Comparison of ENCODE assay signal across 8 cellular contexts in genomic region chr1:151254217-151255213, GRCh38. TPM values are rescaled to one million over a fixed set of nuclear protein-coding genes. Genes with fewer than 3 reads are reported as not detected.
DNase-seq lines count a peak whose midpoint lies in the region; ATAC-seq and TF ChIP-seq lines count a peak whose summit lies in the region.

Gene PSMD4 (plus strand): TSS chr1:151254734. CDS start chr1:151254783, 49 bp downstream.

- H3K4me1 Mint-ChIP-seq in WTC11, result peaks cover 9% of the 10 kb centered on the region
- H3K4me1 Mint-ChIP-seq in immature natural killer cell, result peaks cover 30 to 47% of the 10 kb centered on the region in 2 donors

- H3K4me3 Mint-ChIP-seq in WTC11 (peak within 1 kb of the TSS; percentile 89), immature natural killer cell (peak within 1 kb of the TSS; percentile 91 to 99 (median 95))

- TF ChIP-seq CTCF in AG04449 (IDR thresholded peaks at IDR 0.05; ENCODE audit: insufficient read depth, low read length, missing control alignments) (peak; percentile 7), WTC11 (IDR thresholded peaks at IDR 0.05) (no peak), cardiac fibroblast (IDR thresholded peaks at IDR 0.05; ENCODE audit: low read depth, low read length) (no peak)

- H3K27me3 Mint-ChIP-seq in WTC11 (ENCODE audit: low read depth), result no peaks in the 10 kb centered on the region; the same call in 1 of the 2 replicates
- H3K27me3 Mint-ChIP-seq in immature natural killer cell (ENCODE audit: low read depth in 3 of 3), result peaks cover 3 to 14% (median 7%) of the 10 kb centered on the region in 3 donors

- H3K36me3 Mint-ChIP-seq in WTC11 (peaks cover 2% of the 10 kb centered on the region), immature natural killer cell (peaks cover 0 to 2% (median 1%) of the 10 kb centered on the region in 3 donors)

- peak; percentile 81 for DNase-seq in AG04449 (ENCODE audit: low read depth, low spot score)
- peak; percentile 92 for DNase-seq in NCI-H226
- peak; percentile 92 for DNase-seq in WTC11 (ENCODE audit: low spot score)
- peak; percentile 98 to 99 for DNase-seq in cardiac fibroblast (ENCODE audit: low read depth in 2 of 2)
- DNase-seq in immature natural killer cell, result peak; percentile 93 to 94 (median 93)
- DNase-seq in smooth muscle cell of the brain vasculature (ENCODE audit: low read depth, low spot score), result peak; percentile 92

- ATAC-seq in GM18907 (IDR thresholded peaks at IDR 0.05; ENCODE audit: unreplicated experiment), result peak; percentile 90
- ATAC-seq in HG03159 (IDR thresholded peaks at IDR 0.05; ENCODE audit: unreplicated experiment), result peak; percentile 92
- peak; percentile 89 for ATAC-seq in WTC11

- POLR2A ChIA-PET in AG04449 (lab: Yijun Ruan, JAX), result interaction anchor here (0.7 to 1.1 kb wide), 3 partner anchors 14 to 65 kb away, joined by 4 to 6 read pairs (median 5); partner anchors contain the start of genes VPS72 and ZNF687
- POLR2A ChIA-PET in WTC11 (lab: Charles Lee), result interaction anchor here (0.6 to 1.6 kb wide), 3 partner anchors 23 to 27 kb away, joined by 3 to 9 read pairs (median 4); partner anchors contain the start of gene ZNF687

- peak within 1 kb of the TSS; percentile 80 for H3K4me3 ChIP-seq in AG04449 (ENCODE audit: low read depth, low read length)
- peak within 1 kb of the TSS; percentile 79 to 84 for H3K4me3 ChIP-seq in cardiac fibroblast (replicated peaks in 1 of 2; ENCODE audit: low read depth in 2 of 2, low read length in 2 of 2)

- H3K9me3 Mint-ChIP-seq in WTC11, result no peaks in the 10 kb centered on the region
- no peaks in the 10 kb centered on the region for H3K9me3 Mint-ChIP-seq in immature natural killer cell

- H3K27ac Mint-ChIP-seq in WTC11 (peak within 1 kb of the TSS; percentile 88), immature natural killer cell (peak within 1 kb of the TSS; percentile 90 to 96 (median 96))

- CTCF ChIA-PET in AG04449 (lab: Yijun Ruan, JAX), result interaction anchor here (1.1 to 5.1 kb wide), 8 partner anchors 14 to 100 kb away, joined by 3 to 69 read pairs (median 4); no protein-coding TSS in a partner anchor
- CTCF ChIA-PET in WTC11 (lab: Charles Lee), result interaction anchor here (0.6 to 1.7 kb wide), 9 partner anchors 14 to 184 kb away, joined by 3 to 6 read pairs (median 4); partner anchors contain the start of genes GABPB2, VPS72 and ZNF687

TF ChIP-seq in WTC11, 78 proteins besides CTCF, POLR2A, EP300 and RAD21 (continues in another document):
- peak; percentile 97 for TF ChIP-seq NFYB (CRISPR knock-in tag; conservative IDR thresholded peaks at IDR 0.05; ENCODE audit: low read depth)
- TF ChIP-seq ERG (CRISPR knock-in tag; IDR thresholded peaks at IDR 0.05), result no peak
- peak; percentile 80 for TF ChIP-seq GTF2I (CRISPR knock-in tag; conservative IDR thresholded peaks at IDR 0.05)
- no peak for TF ChIP-seq ESRRA (CRISPR knock-in tag; IDR thresholded peaks at IDR 0.05; ENCODE audit: borderline replicate concordance)
- no peak for TF ChIP-seq ATF6 (CRISPR knock-in tag; IDR thresholded peaks at IDR 0.05)
- no peak for TF ChIP-seq AFF4 (CRISPR knock-in tag; IDR thresholded peaks at IDR 0.05; ENCODE audit: borderline replicate concordance)
- TF ChIP-seq PRDM15 (CRISPR knock-in tag; IDR thresholded peaks at IDR 0.05), result no peak
- no peak for TF ChIP-seq TCF7 (CRISPR knock-in tag; IDR thresholded peaks at IDR 0.05; ENCODE audit: low read depth)
- TF ChIP-seq OVOL2 (CRISPR knock-in tag; IDR thresholded peaks at IDR 0.05; ENCODE audit: borderline replicate concordance), result no peak
- TF ChIP-seq TEAD4 (CRISPR knock-in tag; IDR thresholded peaks at IDR 0.05), result no peak
- TF ChIP-seq TEAD1 (CRISPR knock-in tag; IDR thresholded peaks at IDR 0.05), result 0 out of 2 replicates have a peak, but pooled peaks have one; percentile 27

RNA-seq across cellular contexts. Expression of gene PSMD4, which starts in this region (rescaled TPM):
- total RNA-seq in WTC11 (2021), result 184 to 202 TPM (median 186 TPM) in 3 replicates
- polyA plus RNA-seq in immature natural killer cell, result 100 to 1,000 TPM; 246 to 364 (median 282) TPM

Comparison
In these comparisons a context has a peak if more than half of its experiments do, and no peak if none do; other contexts are left out.
1. Peak in every context shown above with its lines: DNase-seq, ATAC-seq and H3K4me3 ChIP-seq.